ENCODE assay signal across 8 cellular contexts in genomic region chr6:139533573-139534471, GRCh38.
DNase-seq lines count a peak whose midpoint lies in the region; ATAC-seq and TF ChIP-seq lines count a peak whose summit lies in the region.

No MANE protein-coding gene starts in this region.

- H3K4me1 Mint-ChIP-seq in neural crest cell: peaks cover 21% of the 10 kb centered on the region

- DNase-seq in ELR (ENCODE audit: low read depth) (peak; percentile 71), NCI-H526 (lab: John Stamatoyannopoulos, UW) (peak; percentile 55 to 68), dermis blood vessel endothelial cell (peak; percentile 65), neural crest cell (ENCODE audit: low read depth, low spot score) (no peak), NCI-H1092 treated with DMSO at 0.1 percent for 48 hours (lab: John Stamatoyannopoulos, UW) (no peak), SHP77 (lab: John Stamatoyannopoulos, UW) (no peak)

- TF ChIP-seq CTCF in neural crest cell (conservative IDR thresholded peaks at IDR 0.05): no peak

- H3K27ac Mint-ChIP-seq in neural crest cell (ENCODE audit: unreplicated experiment): peak overlapping the region; percentile 2

- H3K27me3 Mint-ChIP-seq in neural crest cell (ENCODE audit: low read depth): no peaks in the 10 kb centered on the region

- no peaks in the 10 kb centered on the region for H3K9me3 Mint-ChIP-seq in neural crest cell

- no peaks in the 10 kb centered on the region for H3K36me3 Mint-ChIP-seq in neural crest cell (ENCODE audit: low read depth)

- no peak overlapping the region for H3K4me3 Mint-ChIP-seq in neural crest cell

- ATAC-seq in HG02763 (IDR thresholded peaks at IDR 0.05; ENCODE audit: unreplicated experiment) (no peak), GM21367 (IDR thresholded peaks at IDR 0.05; ENCODE audit: unreplicated experiment) (no peak)

Comparison
In these comparisons a context has a peak if more than half of its experiments do, and no peak if none do; other contexts are left out.
1. DNase-seq: peak in ELR (single experiment), NCI-H526 (2 of 2) and dermis blood vessel endothelial cell (single experiment); none in neural crest cell (single experiment), NCI-H1092 treated with DMSO at 0.1 percent for 48 hours (single experiment) and SHP77 (0 of 2).